Comparison of ENCODE assay signal across 1 cellular context in the genomic region with DNA sequence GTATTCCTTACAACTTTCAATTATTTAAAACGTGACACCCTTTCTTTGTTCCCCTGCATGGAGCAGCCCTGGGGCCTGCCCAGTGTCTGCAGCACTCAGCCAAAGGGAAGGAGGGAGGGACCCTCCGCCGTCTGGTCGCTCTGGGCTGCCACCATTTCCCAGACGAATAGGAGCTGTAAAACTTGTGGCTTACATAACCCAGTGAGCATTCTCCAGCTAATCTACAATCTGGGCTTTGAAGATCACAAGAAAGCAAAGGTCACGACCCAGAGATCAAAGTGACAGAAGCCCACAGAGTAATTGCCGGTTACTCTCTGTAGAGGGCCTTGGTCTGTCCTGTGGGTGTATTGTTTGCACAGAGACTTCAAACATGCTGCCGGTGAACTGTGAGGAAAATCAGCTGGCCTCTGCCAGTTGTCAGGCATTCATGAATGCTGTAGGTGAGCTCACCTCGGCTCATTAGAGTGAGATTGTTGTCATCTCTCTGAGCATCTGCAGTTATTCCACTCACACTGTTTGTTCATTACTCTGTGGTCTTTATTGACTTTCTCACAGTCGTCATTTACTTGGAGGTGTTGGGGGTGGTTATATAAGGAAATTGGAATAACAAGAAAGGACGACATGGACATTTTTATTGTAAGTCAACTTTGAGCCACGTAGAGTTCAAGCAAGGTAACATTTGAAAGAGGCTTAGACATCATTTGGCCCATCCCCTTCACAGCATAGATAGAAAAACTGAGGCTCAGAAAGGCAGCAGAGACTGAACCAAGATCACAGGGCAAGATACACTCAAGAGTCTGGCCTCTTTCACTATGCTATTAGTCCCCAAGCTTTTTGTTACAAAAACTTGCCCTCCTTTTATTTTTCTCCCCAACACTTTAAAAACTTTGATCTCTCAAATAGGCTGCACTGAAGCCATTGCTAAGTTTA.
A peak's percentile ranks its signal among the peaks of the same experiment; 100 is the strongest.
TF ChIP-seq lines count a peak whose summit lies in the region.

No MANE protein-coding gene starts in this region.

TF ChIP-seq in HepG2, 621 proteins besides CTCF, POLR2A, EP300 and RAD21 (continued from another document and continues in another):
- TF ChIP-seq, protein P1, sequence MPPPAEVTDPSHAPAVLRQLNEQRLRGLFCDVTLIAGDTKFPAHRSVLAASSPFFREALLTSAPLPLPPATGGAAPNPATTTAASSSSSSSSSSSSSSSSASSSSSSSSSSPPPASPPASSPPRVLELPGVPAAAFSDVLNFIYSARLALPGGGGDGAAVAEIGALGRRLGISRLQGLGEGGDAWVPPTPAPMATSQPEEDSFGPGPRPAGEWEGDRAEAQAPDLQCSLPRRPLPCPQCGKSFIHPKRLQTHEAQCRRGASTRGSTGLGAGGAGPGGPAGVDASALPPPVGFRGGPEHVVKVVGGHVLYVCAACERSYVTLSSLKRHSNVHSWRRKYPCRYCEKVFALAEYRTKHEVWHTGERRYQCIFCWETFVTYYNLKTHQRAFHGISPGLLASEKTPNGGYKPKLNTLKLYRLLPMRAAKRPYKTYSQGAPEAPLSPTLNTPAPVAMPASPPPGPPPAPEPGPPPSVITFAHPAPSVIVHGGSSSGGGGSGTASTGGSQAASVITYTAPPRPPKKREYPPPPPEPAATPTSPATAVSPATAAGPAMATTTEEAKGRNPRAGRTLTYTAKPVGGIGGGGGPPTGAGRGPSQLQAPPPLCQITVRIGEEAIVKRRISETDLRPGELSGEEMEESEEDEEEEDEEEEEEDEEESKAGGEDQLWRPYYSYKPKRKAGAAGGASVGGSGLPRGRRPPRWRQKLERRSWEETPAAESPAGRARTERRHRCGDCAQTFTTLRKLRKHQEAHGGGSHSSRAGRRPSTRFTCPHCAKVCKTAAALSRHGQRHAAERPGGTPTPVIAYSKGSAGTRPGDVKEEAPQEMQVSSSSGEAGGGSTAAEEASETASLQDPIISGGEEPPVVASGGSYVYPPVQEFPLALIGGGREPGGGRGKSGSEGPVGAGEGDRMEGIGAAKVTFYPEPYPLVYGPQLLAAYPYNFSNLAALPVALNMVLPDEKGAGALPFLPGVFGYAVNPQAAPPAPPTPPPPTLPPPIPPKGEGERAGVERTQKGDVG (CRISPR knock-in tag; IDR thresholded peaks at IDR 0.05; ENCODE audit: borderline replicate concordance) = peak; percentile 56; the same call in 1 of the 2 replicates
- TF ChIP-seq ZSCAN20 (CRISPR knock-in tag; IDR thresholded peaks at IDR 0.05; ENCODE audit: borderline replicate concordance) (0 out of 2 replicates have a peak, but pooled peaks have one; percentile 61), CREB1 (IDR thresholded peaks at IDR 0.05) (peak; percentile 58; the same call in 1 of the 2 replicates), CREB1 (CRISPR knock-in tag; IDR thresholded peaks at IDR 0.05) (peak; percentile 85), MBD4 (IDR thresholded peaks at IDR 0.05; ENCODE audit: borderline replicate concordance, low read length) (peak; percentile 95; the same call in 1 of the 2 replicates), NCOA1 (CRISPR knock-in tag; IDR thresholded peaks at IDR 0.05) (peak; percentile 96), SRSF9 (IDR thresholded peaks at IDR 0.05; ENCODE audit: borderline replicate concordance, insufficient read depth, low read depth, low read length, poor library complexity, severe bottlenecking) (no peak), ZNF83 (CRISPR knock-in tag; IDR thresholded peaks at IDR 0.05; ENCODE audit: borderline replicate concordance) (no peak), ZC3H4 (CRISPR knock-in tag; IDR thresholded peaks at IDR 0.05; ENCODE audit: borderline replicate concordance) (no peak), SRY (CRISPR knock-in tag; IDR thresholded peaks at IDR 0.05) (no peak; the same call in 1 of the 2 replicates), IRX3 (CRISPR knock-in tag; IDR thresholded peaks at IDR 0.05; ENCODE audit: borderline replicate concordance, low read depth) (no peak), ELF3 (CRISPR knock-in tag; IDR thresholded peaks at IDR 0.05) (peak; percentile 88), RFXAP (CRISPR knock-in tag; IDR thresholded peaks at IDR 0.05; ENCODE audit: borderline replicate concordance) (peak; percentile 82), ZNF570 (CRISPR knock-in tag; IDR thresholded peaks at IDR 0.05; ENCODE audit: borderline replicate concordance) (no peak), POLR2AphosphoS5 (IDR thresholded peaks at IDR 0.05; ENCODE audit: low read depth, low read length) (no peak), AGO2 (optimal IDR thresholded peaks at IDR 0.05; ENCODE audit: low read depth, low read length) (no peak), ZNF672 (CRISPR knock-in tag; IDR thresholded peaks at IDR 0.05) (no peak), ZNF354B (CRISPR knock-in tag; IDR thresholded peaks at IDR 0.05) (no peak)
- TF ChIP-seq, protein P2, sequence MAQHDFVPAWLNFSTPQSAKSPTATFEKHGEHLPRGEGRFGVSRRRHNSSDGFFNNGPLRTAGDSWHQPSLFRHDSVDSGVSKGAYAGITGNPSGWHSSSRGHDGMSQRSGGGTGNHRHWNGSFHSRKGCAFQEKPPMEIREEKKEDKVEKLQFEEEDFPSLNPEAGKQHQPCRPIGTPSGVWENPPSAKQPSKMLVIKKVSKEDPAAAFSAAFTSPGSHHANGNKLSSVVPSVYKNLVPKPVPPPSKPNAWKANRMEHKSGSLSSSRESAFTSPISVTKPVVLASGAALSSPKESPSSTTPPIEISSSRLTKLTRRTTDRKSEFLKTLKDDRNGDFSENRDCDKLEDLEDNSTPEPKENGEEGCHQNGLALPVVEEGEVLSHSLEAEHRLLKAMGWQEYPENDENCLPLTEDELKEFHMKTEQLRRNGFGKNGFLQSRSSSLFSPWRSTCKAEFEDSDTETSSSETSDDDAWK (CRISPR knock-in tag; IDR thresholded peaks at IDR 0.05) = no peak
- TF ChIP-seq, protein P3, sequence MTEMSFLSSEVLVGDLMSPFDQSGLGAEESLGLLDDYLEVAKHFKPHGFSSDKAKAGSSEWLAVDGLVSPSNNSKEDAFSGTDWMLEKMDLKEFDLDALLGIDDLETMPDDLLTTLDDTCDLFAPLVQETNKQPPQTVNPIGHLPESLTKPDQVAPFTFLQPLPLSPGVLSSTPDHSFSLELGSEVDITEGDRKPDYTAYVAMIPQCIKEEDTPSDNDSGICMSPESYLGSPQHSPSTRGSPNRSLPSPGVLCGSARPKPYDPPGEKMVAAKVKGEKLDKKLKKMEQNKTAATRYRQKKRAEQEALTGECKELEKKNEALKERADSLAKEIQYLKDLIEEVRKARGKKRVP (CRISPR knock-in tag; IDR thresholded peaks at IDR 0.05) = peak in 1 of 2 experiments; percentile 76; a peak in 2 of 4 replicates
- TF ChIP-seq, protein P4, sequence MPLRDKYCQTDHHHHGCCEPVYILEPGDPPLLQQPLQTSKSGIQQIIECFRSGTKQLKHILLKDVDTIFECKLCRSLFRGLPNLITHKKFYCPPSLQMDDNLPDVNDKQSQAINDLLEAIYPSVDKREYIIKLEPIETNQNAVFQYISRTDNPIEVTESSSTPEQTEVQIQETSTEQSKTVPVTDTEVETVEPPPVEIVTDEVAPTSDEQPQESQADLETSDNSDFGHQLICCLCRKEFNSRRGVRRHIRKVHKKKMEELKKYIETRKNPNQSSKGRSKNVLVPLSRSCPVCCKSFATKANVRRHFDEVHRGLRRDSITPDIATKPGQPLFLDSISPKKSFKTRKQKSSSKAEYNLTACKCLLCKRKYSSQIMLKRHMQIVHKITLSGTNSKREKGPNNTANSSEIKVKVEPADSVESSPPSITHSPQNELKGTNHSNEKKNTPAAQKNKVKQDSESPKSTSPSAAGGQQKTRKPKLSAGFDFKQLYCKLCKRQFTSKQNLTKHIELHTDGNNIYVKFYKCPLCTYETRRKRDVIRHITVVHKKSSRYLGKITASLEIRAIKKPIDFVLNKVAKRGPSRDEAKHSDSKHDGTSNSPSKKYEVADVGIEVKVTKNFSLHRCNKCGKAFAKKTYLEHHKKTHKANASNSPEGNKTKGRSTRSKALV (CRISPR knock-in tag; IDR thresholded peaks at IDR 0.05) = no peak; the same call in 1 of the 2 replicates
- TF ChIP-seq, protein P5, sequence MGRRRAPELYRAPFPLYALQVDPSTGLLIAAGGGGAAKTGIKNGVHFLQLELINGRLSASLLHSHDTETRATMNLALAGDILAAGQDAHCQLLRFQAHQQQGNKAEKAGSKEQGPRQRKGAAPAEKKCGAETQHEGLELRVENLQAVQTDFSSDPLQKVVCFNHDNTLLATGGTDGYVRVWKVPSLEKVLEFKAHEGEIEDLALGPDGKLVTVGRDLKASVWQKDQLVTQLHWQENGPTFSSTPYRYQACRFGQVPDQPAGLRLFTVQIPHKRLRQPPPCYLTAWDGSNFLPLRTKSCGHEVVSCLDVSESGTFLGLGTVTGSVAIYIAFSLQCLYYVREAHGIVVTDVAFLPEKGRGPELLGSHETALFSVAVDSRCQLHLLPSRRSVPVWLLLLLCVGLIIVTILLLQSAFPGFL (CRISPR knock-in tag; IDR thresholded peaks at IDR 0.05) = no peak
- TF ChIP-seq, protein P6, sequence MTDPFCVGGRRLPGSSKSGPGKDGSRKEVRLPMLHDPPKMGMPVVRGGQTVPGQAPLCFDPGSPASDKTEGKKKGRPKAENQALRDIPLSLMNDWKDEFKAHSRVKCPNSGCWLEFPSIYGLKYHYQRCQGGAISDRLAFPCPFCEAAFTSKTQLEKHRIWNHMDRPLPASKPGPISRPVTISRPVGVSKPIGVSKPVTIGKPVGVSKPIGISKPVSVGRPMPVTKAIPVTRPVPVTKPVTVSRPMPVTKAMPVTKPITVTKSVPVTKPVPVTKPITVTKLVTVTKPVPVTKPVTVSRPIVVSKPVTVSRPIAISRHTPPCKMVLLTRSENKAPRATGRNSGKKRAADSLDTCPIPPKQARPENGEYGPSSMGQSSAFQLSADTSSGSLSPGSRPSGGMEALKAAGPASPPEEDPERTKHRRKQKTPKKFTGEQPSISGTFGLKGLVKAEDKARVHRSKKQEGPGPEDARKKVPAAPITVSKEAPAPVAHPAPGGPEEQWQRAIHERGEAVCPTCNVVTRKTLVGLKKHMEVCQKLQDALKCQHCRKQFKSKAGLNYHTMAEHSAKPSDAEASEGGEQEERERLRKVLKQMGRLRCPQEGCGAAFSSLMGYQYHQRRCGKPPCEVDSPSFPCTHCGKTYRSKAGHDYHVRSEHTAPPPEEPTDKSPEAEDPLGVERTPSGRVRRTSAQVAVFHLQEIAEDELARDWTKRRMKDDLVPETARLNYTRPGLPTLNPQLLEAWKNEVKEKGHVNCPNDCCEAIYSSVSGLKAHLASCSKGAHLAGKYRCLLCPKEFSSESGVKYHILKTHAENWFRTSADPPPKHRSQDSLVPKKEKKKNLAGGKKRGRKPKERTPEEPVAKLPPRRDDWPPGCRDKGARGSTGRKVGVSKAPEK (CRISPR knock-in tag; IDR thresholded peaks at IDR 0.05; ENCODE audit: borderline replicate concordance) = no peak
- TF ChIP-seq, protein P7, sequence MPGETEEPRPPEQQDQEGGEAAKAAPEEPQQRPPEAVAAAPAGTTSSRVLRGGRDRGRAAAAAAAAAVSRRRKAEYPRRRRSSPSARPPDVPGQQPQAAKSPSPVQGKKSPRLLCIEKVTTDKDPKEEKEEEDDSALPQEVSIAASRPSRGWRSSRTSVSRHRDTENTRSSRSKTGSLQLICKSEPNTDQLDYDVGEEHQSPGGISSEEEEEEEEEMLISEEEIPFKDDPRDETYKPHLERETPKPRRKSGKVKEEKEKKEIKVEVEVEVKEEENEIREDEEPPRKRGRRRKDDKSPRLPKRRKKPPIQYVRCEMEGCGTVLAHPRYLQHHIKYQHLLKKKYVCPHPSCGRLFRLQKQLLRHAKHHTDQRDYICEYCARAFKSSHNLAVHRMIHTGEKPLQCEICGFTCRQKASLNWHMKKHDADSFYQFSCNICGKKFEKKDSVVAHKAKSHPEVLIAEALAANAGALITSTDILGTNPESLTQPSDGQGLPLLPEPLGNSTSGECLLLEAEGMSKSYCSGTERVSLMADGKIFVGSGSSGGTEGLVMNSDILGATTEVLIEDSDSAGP (CRISPR knock-in tag; IDR thresholded peaks at IDR 0.05; ENCODE audit: borderline replicate concordance) = peak; percentile 62; the same call in 1 of the 2 replicates
- TF ChIP-seq, protein P8, sequence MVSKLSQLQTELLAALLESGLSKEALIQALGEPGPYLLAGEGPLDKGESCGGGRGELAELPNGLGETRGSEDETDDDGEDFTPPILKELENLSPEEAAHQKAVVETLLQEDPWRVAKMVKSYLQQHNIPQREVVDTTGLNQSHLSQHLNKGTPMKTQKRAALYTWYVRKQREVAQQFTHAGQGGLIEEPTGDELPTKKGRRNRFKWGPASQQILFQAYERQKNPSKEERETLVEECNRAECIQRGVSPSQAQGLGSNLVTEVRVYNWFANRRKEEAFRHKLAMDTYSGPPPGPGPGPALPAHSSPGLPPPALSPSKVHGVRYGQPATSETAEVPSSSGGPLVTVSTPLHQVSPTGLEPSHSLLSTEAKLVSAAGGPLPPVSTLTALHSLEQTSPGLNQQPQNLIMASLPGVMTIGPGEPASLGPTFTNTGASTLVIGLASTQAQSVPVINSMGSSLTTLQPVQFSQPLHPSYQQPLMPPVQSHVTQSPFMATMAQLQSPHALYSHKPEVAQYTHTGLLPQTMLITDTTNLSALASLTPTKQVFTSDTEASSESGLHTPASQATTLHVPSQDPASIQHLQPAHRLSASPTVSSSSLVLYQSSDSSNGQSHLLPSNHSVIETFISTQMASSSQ (IDR thresholded peaks at IDR 0.05; ENCODE audit: low read depth) = peak; percentile 90
- TF ChIP-seq, protein P8 (CRISPR knock-in tag; IDR thresholded peaks at IDR 0.05; ENCODE audit: borderline replicate concordance) = peak; percentile 98
